In genomic region chr5:138761115-138761514, GRCh38 we compare ENCODE assay signal across 2 cellular contexts.
TF ChIP-seq lines count a peak whose summit lies in the region.

No MANE protein-coding gene starts in this region.

TF ChIP-seq in HEK293, 187 proteins besides CTCF, POLR2A, EP300 and RAD21:
- TF ChIP-seq ZBTB48 (tag by site-specific recombination; IDR thresholded peaks at IDR 0.05) (0 out of 2 replicates have a peak, but pooled peaks have one; percentile 3), ZNF394 (tag by site-specific recombination; IDR thresholded peaks at IDR 0.05; ENCODE audit: borderline replicate concordance) (0 out of 2 replicates have a peak, but pooled peaks have one; percentile 21), ZNF600 (tag by site-specific recombination; IDR thresholded peaks at IDR 0.05) (peak; percentile 85), OSR2 (tag by site-specific recombination; IDR thresholded peaks at IDR 0.05) (peak; percentile 74)

TF ChIP-seq in endothelial cell of umbilical vein, 7 proteins besides CTCF, POLR2A, EP300 and RAD21:
- peak; percentile 30 for TF ChIP-seq FOS (IDR thresholded peaks at IDR 0.05; ENCODE audit: borderline replicate concordance, insufficient read depth, low read length)
TF ChIP-seq in endothelial cell of umbilical vein: peak in this region for 1; not testable (repeated sequence) for 6.
